ENCODE assay signal across 8 cellular contexts in the genomic region with DNA sequence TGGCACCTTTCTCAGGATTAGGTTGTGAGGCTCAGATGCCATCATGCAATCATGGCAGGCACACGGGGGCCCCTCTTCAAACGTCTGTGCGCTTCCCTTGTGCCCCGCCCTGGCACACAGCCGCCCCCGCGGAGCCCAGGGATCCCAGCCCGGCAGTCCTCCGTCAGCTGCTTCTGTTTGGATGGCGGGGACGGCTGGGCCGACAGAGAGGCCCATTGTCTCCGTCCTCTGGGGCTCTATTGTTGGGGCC. TPM values are rescaled to one million over a fixed set of nuclear protein-coding genes. Genes with fewer than 3 reads are reported as not detected.
A peak's percentile ranks its signal among the peaks of the same experiment; 100 is the strongest.
DNase-seq lines count a peak whose midpoint lies in the region; ATAC-seq and TF ChIP-seq lines count a peak whose summit lies in the region.

No MANE protein-coding gene starts in this region.

- peak overlapping the region; percentile 91 for H3K4me3 Mint-ChIP-seq in activated naive CD8-positive, alpha-beta T cell treated with anti-CD3 and anti-CD28 coated beads, Interleukin-2, amount 10 ng/mL, durations not matched to agents 7 days and 5 days

- DNase-seq in activated naive CD8-positive, alpha-beta T cell treated with anti-CD3 and anti-CD28 coated beads, Interleukin-2, amount 10 ng/mL, durations not matched to agents 7 days and 5 days: no peak
- no peak for DNase-seq in right atrium auricular region (ENCODE audit: low spot score)
- peak; percentile 21 for DNase-seq in prostate gland (ENCODE audit: low spot score)
- DNase-seq in KBM-7: no peak
- no peak for DNase-seq in foreskin melanocyte

- no peaks in the 10 kb centered on the region for H3K9me3 Mint-ChIP-seq in activated naive CD8-positive, alpha-beta T cell treated with anti-CD3 and anti-CD28 coated beads, Interleukin-2, amount 10 ng/mL, durations not matched to agents 7 days and 5 days

- H3K4me1 ChIP-seq in right atrium auricular region (peaks cover 0 to 25% of the 10 kb centered on the region in 2 donors), prostate gland (replicated peaks) (no peaks in the 10 kb centered on the region)

- in situ Hi-C loops in KBM-7 (cut with MboI; ENCODE audit: low pct_unique_long_range_greater_than_20kb, low sequenced_read_pairs): no loop called here

- no peaks in the 10 kb centered on the region for H3K9me3 ChIP-seq in KOPT-K1 (ENCODE audit: insufficient read depth, low read length, poor library complexity, severe bottlenecking)
- no peaks in the 10 kb centered on the region for H3K9me3 ChIP-seq in right atrium auricular region
- no peaks in the 10 kb centered on the region for H3K9me3 ChIP-seq in prostate gland

- H3K27ac ChIP-seq in KOPT-K1 (ENCODE audit: low read depth, low read length, poor library complexity, severe bottlenecking): peak overlapping the region; percentile 68
- H3K27ac ChIP-seq in right atrium auricular region: peak overlapping the region; percentile 88 to 96
- H3K27ac ChIP-seq in prostate gland: peak overlapping the region; percentile 85

- H3K27ac Mint-ChIP-seq in activated naive CD8-positive, alpha-beta T cell treated with anti-CD3 and anti-CD28 coated beads, Interleukin-2, amount 10 ng/mL, durations not matched to agents 7 days and 5 days: peak overlapping the region; percentile 89

- H3K27me3 ChIP-seq in right atrium auricular region (no peaks in the 10 kb centered on the region), prostate gland (replicated peaks; ENCODE audit: insufficient read depth) (no peaks in the 10 kb centered on the region)

- peak overlapping the region; percentile 69 to 75 for H3K4me3 ChIP-seq in right atrium auricular region
- H3K4me3 ChIP-seq in prostate gland: peak overlapping the region; percentile 58 to 85

- H3K36me3 ChIP-seq in KOPT-K1 (ENCODE audit: insufficient read depth, low read length) (no peaks in the 10 kb centered on the region), right atrium auricular region (no peaks in the 10 kb centered on the region), prostate gland (no peaks in the 10 kb centered on the region)

- TF ChIP-seq CTCF in right atrium auricular region (IDR thresholded peaks at IDR 0.05): no peak
- no peak for TF ChIP-seq CTCF in prostate gland (IDR thresholded peaks at IDR 0.05)

- no peaks in the 10 kb centered on the region for H3K27me3 Mint-ChIP-seq in activated naive CD8-positive, alpha-beta T cell treated with anti-CD3 and anti-CD28 coated beads, Interleukin-2, amount 10 ng/mL, durations not matched to agents 7 days and 5 days

- peaks cover 7% of the 10 kb centered on the region for H3K4me1 Mint-ChIP-seq in activated naive CD8-positive, alpha-beta T cell treated with anti-CD3 and anti-CD28 coated beads, Interleukin-2, amount 10 ng/mL, durations not matched to agents 7 days and 5 days

- intact Hi-C loops in prostate gland (cut with DNase I): no loop called here

- WGBS in prostate gland: 3% methylated on average over 13 of the region's 13 CpGs

- no peaks in the 10 kb centered on the region for H3K36me3 Mint-ChIP-seq in activated naive CD8-positive, alpha-beta T cell treated with anti-CD3 and anti-CD28 coated beads, Interleukin-2, amount 10 ng/mL, durations not matched to agents 7 days and 5 days

- peak; percentile 1 for ATAC-seq in GM18868 (IDR thresholded peaks at IDR 0.05; ENCODE audit: unreplicated experiment)
- peak; percentile 8 for ATAC-seq in activated naive CD8-positive, alpha-beta T cell treated with anti-CD3 and anti-CD28 coated beads, Interleukin-2, amount 10 ng/mL, durations not matched to agents 7 days and 5 days (ENCODE audit: low read depth)
- no peak for ATAC-seq in HG02970 (IDR thresholded peaks at IDR 0.05; ENCODE audit: low FRiP score, unreplicated experiment)

- POLR2A ChIA-PET in activated naive CD8-positive, alpha-beta T cell treated with anti-CD3 and anti-CD28 coated beads, Interleukin-2, amount 10 ng/mL, durations not matched to agents 7 days and 5 days (lab: Charles Lee): interaction anchor here (0.7 to 1.6 kb wide), 4 partner anchors 28 to 566 kb away, joined by 3 to 5 read pairs (median 4); no protein-coding TSS in a partner anchor

- no peak for TF ChIP-seq POLR2A in prostate gland (IDR thresholded peaks at IDR 0.05)

RNA-seq across cellular contexts. Expression of a gene that starts 0.8 kb away (rescaled TPM):
- total RNA-seq in activated naive CD8-positive, alpha-beta T cell treated with anti-CD3 and anti-CD28 coated beads, Interleukin-2, amount 10 ng/mL, durations not matched to agents 7 days and 5 days: 1 to 10 TPM; 4.1 to 4.9 TPM
- total RNA-seq in right atrium auricular region: 10 to 100 TPM; 30.6 to 30.7 TPM
- 10 to 100 TPM; 19.4 to 26.9 TPM for total RNA-seq in prostate gland

RNA-seq across cellular contexts. Expression of a gene that starts 59.1 kb away (rescaled TPM):
- total RNA-seq in activated naive CD8-positive, alpha-beta T cell treated with anti-CD3 and anti-CD28 coated beads, Interleukin-2, amount 10 ng/mL, durations not matched to agents 7 days and 5 days: 100 to 1,000 TPM; 163 to 170 TPM
- 1 to 10 TPM; 4.4 to 4.5 TPM for total RNA-seq in right atrium auricular region
- total RNA-seq in prostate gland: 10 to 100 TPM; 10.6 to 31.2 TPM

Comparison
In these comparisons a context has a peak if more than half of its experiments do, and no peak if none do; other contexts are left out.
1. RNA of a gene that starts 59.1 kb away (total RNA-seq): 163 to 170 TPM in activated naive CD8-positive, alpha-beta T cell treated with anti-CD3 and anti-CD28 coated beads, Interleukin-2, amount 10 ng/mL, durations not matched to agents 7 days and 5 days; 10.6 to 31.2 TPM in prostate gland and 4.4 to 4.5 TPM in right atrium auricular region; every median in the first group is over 4 times any median in the second.
2. Peak in every context shown above with its lines, with median percentiles within 50 percentile points of each other: H3K27ac ChIP-seq.